ENCODE assay signal across 1 cellular context in genomic region chr6:83067448-83068413, GRCh38.
TF ChIP-seq lines count a peak whose summit lies in the region.

TSS of gene DOP1A (plus strand) at chr6:83067671. CDS start at chr6:83096978, 29,307 bp downstream.

TF ChIP-seq in GM12878, 131 proteins besides CTCF, POLR2A, EP300 and RAD21 (continued from another document):
- TF ChIP-seq PBX3 (IDR thresholded peaks at IDR 0.05; ENCODE audit: insufficient replicate concordance, low read depth, low read length) (peak; percentile 14), MAX (IDR thresholded peaks at IDR 0.05; ENCODE audit: low read depth, low read length) (peak; percentile 77), CEBPB (IDR thresholded peaks at IDR 0.05; ENCODE audit: borderline replicate concordance in 1 of 2, low read depth in 2 of 2, low read length in 2 of 2) (no peak), HDGF (IDR thresholded peaks at IDR 0.05) (peak; percentile 88), CEBPZ (IDR thresholded peaks at IDR 0.05; ENCODE audit: low read depth, low read length) (no peak), BCL11A (IDR thresholded peaks at IDR 0.05; ENCODE audit: low read depth, low read length) (0 out of 2 replicates have a peak, but pooled peaks have one; percentile 22), CBX5 (IDR thresholded peaks at IDR 0.05; ENCODE audit: low read depth) (peak; percentile 80; the same call in 1 of the 2 replicates), BACH1 (IDR thresholded peaks at IDR 0.05; ENCODE audit: borderline replicate concordance) (peak; percentile 46; the same call in 1 of the 2 replicates)
